ENCODE assay signal across 24 cellular contexts in genomic region chr12:126027816-126028215, GRCh38.
A peak's percentile ranks its signal among the peaks of the same experiment; 100 is the strongest.
DNase-seq lines count a peak whose midpoint lies in the region; FAIRE-seq and TF ChIP-seq lines count a peak whose summit lies in the region.
"Had no signal": no experiment of that assay in that cellular context is flagged by ENCODE, and none has a peak within 500 bp of the region (broad histone marks: within the 10 kb centered on the region; RNA-seq: fewer than 3 reads in every experiment).

No MANE protein-coding gene starts in this region.

- H3K4me1 ChIP-seq in mammary epithelial cell (ENCODE audit: insufficient read depth, low read length) (no peaks in the 10 kb centered on the region), transverse colon (no peaks in the 10 kb centered on the region), uterus (no peaks in the 10 kb centered on the region)
- H3K4me1 ChIP-seq: BLaER1, HAP-1 had no signal

- TF ChIP-seq POLR2A in transverse colon (IDR thresholded peaks at IDR 0.05) (no peak), uterus (IDR thresholded peaks at IDR 0.05) (no peak)

- no peak overlapping the region for H3K4me3 ChIP-seq in mammary epithelial cell (replicated peaks in 1 of 3; ENCODE audit: insufficient read depth in 1 of 3, low read depth in 2 of 3, low read length in 3 of 3)
- H3K4me3 ChIP-seq in bronchial epithelial cell (ENCODE audit: low read depth, low read length) = no peak overlapping the region
- H3K4me3 ChIP-seq in fibroblast of villous mesenchyme (ENCODE audit: low read depth, low read length) = no peak overlapping the region
- H3K4me3 ChIP-seq in transverse colon = no peak overlapping the region
- H3K4me3 ChIP-seq in uterus = no peak overlapping the region
- H3K4me3 ChIP-seq: BLaER1, HAP-1 had no signal

- no peak overlapping the region for H3K9ac ChIP-seq in mammary epithelial cell (ENCODE audit: insufficient read depth, low read length)
- H3K9ac ChIP-seq: BLaER1 had no signal

- H3K4me1 Mint-ChIP-seq in MCF 10A (ENCODE audit: insufficient read depth, unreplicated experiment) = peaks cover 8% of the 10 kb centered on the region
- no peaks in the 10 kb centered on the region for H3K4me1 Mint-ChIP-seq in activated T-helper 1 cell treated with anti-CD3 and anti-CD28 coated beads, Interleukin-12 subunit alpha, Interleukin-12 subunit beta, Interleukin-2, Interleukin-4 antibody, amounts not matched to agents 30 ng/mL and 10 ng/mL and 1 ng/mL, durations not matched to agents 14 hours and 24 hours and 36 hours (ENCODE audit: low read depth)
- H3K4me1 Mint-ChIP-seq: B cell; CD4-positive, CD25-positive, alpha-beta regulatory T cell had no signal

- H4K20me1 ChIP-seq in mammary epithelial cell (ENCODE audit: insufficient read depth, low read length) = no peaks in the 10 kb centered on the region
- H4K20me1 ChIP-seq: BLaER1 had no signal

- TF ChIP-seq EP300 in transverse colon (IDR thresholded peaks at IDR 0.05; ENCODE audit: low read depth) = no peak

- H3K9me3 ChIP-seq in mammary epithelial cell (replicated peaks; ENCODE audit: insufficient read depth, low read length) (no peaks in the 10 kb centered on the region), transverse colon (no peaks in the 10 kb centered on the region), uterus (no peaks in the 10 kb centered on the region)
- H3K9me3 ChIP-seq: BLaER1, Caco-2, HAP-1 had no signal

- no peak overlapping the region for H3K4me3 Mint-ChIP-seq in MCF 10A (ENCODE audit: unreplicated experiment)
- no peak overlapping the region for H3K4me3 Mint-ChIP-seq in activated T-helper 1 cell treated with anti-CD3 and anti-CD28 coated beads, Interleukin-12 subunit alpha, Interleukin-12 subunit beta, Interleukin-2, Interleukin-4 antibody, amounts not matched to agents 30 ng/mL and 10 ng/mL and 1 ng/mL, durations not matched to agents 14 hours and 24 hours and 36 hours
- H3K4me3 Mint-ChIP-seq: B cell; CD4-positive, CD25-positive, alpha-beta regulatory T cell; CD8-positive, alpha-beta T cell; HFFc6 had no signal

- WGBS in mammary epithelial cell (ENCODE audit: low coverage, missing lambda C conversion rate) = 52% methylated on average over 2 of the region's 2 CpGs
- 90 to 100% methylated on average over 2 of the region's 2 CpGs for WGBS in transverse colon (ENCODE audit: low coverage in 1 of 2), 2 donors

- H3K36me3 Mint-ChIP-seq in MCF 10A (ENCODE audit: insufficient read depth, unreplicated experiment) = no peaks in the 10 kb centered on the region
- no peaks in the 10 kb centered on the region for H3K36me3 Mint-ChIP-seq in activated T-helper 1 cell treated with anti-CD3 and anti-CD28 coated beads, Interleukin-12 subunit alpha, Interleukin-12 subunit beta, Interleukin-2, Interleukin-4 antibody, amounts not matched to agents 30 ng/mL and 10 ng/mL and 1 ng/mL, durations not matched to agents 14 hours and 24 hours and 36 hours (ENCODE audit: low read depth)
- H3K36me3 Mint-ChIP-seq: CD4-positive, CD25-positive, alpha-beta regulatory T cell; CD8-positive, alpha-beta T cell had no signal

- intact Hi-C loops in MCF 10A (cut with micrococcal nuclease) = no loop called here
- intact Hi-C loops in mammary epithelial cell (cut with micrococcal nuclease) = no loop called here
- intact Hi-C loops in activated T-helper 1 cell treated with anti-CD3 and anti-CD28 coated beads, Interleukin-12 subunit alpha, Interleukin-12 subunit beta, Interleukin-2, Interleukin-4 antibody, amounts not matched to agents 30 ng/mL and 10 ng/mL and 1 ng/mL, durations not matched to agents 14 hours and 24 hours and 36 hours (cut with micrococcal nuclease) = no loop called here
- intact Hi-C loops in transverse colon (cut with DNase I; ENCODE audit: low total_unique reads) = loop anchor here (10.0 kb wide), 1 partner anchor 63 kb away; no protein-coding TSS in a partner anchor
- intact Hi-C loops in uterus (cut with DNase I; ENCODE audit: low total_unique reads) = no loop called here

- no peaks in the 10 kb centered on the region for H3K79me2 ChIP-seq in mammary epithelial cell (ENCODE audit: insufficient read depth, low read length)

- no peak overlapping the region for H2AFZ ChIP-seq in mammary epithelial cell (ENCODE audit: low read depth, low read length)

- H3K27me3 ChIP-seq in mammary epithelial cell (ENCODE audit: insufficient read depth, low read length) = no peaks in the 10 kb centered on the region
- no peaks in the 10 kb centered on the region for H3K27me3 ChIP-seq in bronchial epithelial cell (ENCODE audit: control insufficient read depth, insufficient read depth, low read length)
- H3K27me3 ChIP-seq in transverse colon = no peaks in the 10 kb centered on the region
- no peaks in the 10 kb centered on the region for H3K27me3 ChIP-seq in uterus
- H3K27me3 ChIP-seq: BLaER1 had no signal

- dilution Hi-C loops in mammary epithelial cell (cut with HindIII; ENCODE audit: low sequenced_read_pairs) = no loop called here

- no peak for FAIRE-seq in bronchial epithelial cell (lab: Jason Lieb, UNC)
- FAIRE-seq: A204.1, G401.6, GM12892, H54 had no signal

- H3K27ac Mint-ChIP-seq in MCF 10A (ENCODE audit: low read depth, unreplicated experiment) = no peak overlapping the region
- H3K27ac Mint-ChIP-seq in activated T-helper 1 cell treated with anti-CD3 and anti-CD28 coated beads, Interleukin-12 subunit alpha, Interleukin-12 subunit beta, Interleukin-2, Interleukin-4 antibody, amounts not matched to agents 30 ng/mL and 10 ng/mL and 1 ng/mL, durations not matched to agents 14 hours and 24 hours and 36 hours = no peak overlapping the region
- H3K27ac Mint-ChIP-seq: B cell; CD4-positive, CD25-positive, alpha-beta regulatory T cell; CD8-positive, alpha-beta T cell; HFFc6 had no signal

- DNase-seq in MCF 10A (ENCODE audit: unreplicated experiment) (peak; percentile 48), mammary epithelial cell (no peak), bronchial epithelial cell (ENCODE audit: low read depth) (peak; percentile 13), fibroblast of villous mesenchyme (ENCODE audit: low read depth) (peak; percentile 82), transverse colon (no peak), uterus (no peak)
- no peak for DNase-seq in activated T-helper 1 cell treated with anti-CD3 and anti-CD28 coated beads, Interleukin-12 subunit alpha, Interleukin-12 subunit beta, Interleukin-2, Interleukin-4 antibody, amounts not matched to agents 30 ng/mL and 10 ng/mL and 1 ng/mL, durations not matched to agents 14 hours and 24 hours and 36 hours (ENCODE audit: low spot score)
- no peak for DNase-seq in activated T-cell treated with anti-CD3 and anti-CD28 coated beads, Interleukin-2, amount 50 U/mL, for 1 hour
- DNase-seq: Caco-2; CD4-positive, CD25-positive, alpha-beta regulatory T cell; CD8-positive, alpha-beta T cell; DMS153; DND-41; GOT3; HFFc6 had no signal

- no peak for TF ChIP-seq CTCF in MCF 10A (IDR thresholded peaks at IDR 0.05; ENCODE audit: unreplicated experiment)
- no peak for TF ChIP-seq CTCF in mammary epithelial cell (conservative IDR thresholded peaks at IDR 0.05 in 1 of 2, IDR thresholded peaks at IDR 0.05 in 1 of 2; ENCODE audit: extremely low read depth in 1 of 2, insufficient read depth in 1 of 2, low read depth in 1 of 2, low read length in 2 of 2)
- no peak for TF ChIP-seq CTCF in bronchial epithelial cell (IDR thresholded peaks at IDR 0.05; ENCODE audit: insufficient read depth, low read length, severe bottlenecking)
- TF ChIP-seq CTCF in fibroblast of villous mesenchyme (IDR thresholded peaks at IDR 0.05; ENCODE audit: insufficient read depth, low read depth, low read length) = no peak
- TF ChIP-seq CTCF in transverse colon (IDR thresholded peaks at IDR 0.05) = no peak
- TF ChIP-seq CTCF in uterus (IDR thresholded peaks at IDR 0.05) = no peak

- H3K9me3 Mint-ChIP-seq in MCF 10A (ENCODE audit: unreplicated experiment) = peaks cover 9% of the 10 kb centered on the region
- peaks cover 4% of the 10 kb centered on the region for H3K9me3 Mint-ChIP-seq in activated T-helper 1 cell treated with anti-CD3 and anti-CD28 coated beads, Interleukin-12 subunit alpha, Interleukin-12 subunit beta, Interleukin-2, Interleukin-4 antibody, amounts not matched to agents 30 ng/mL and 10 ng/mL and 1 ng/mL, durations not matched to agents 14 hours and 24 hours and 36 hours
- H3K9me3 Mint-ChIP-seq: CD8-positive, alpha-beta T cell had no signal

- POLR2A ChIA-PET in MCF 10A (lab: Yijun Ruan, JAX) = no interaction called here

- CTCF ChIA-PET in MCF 10A (lab: Yijun Ruan, JAX) (interaction anchor here (0.6 to 1.0 kb wide), 4 partner anchors 9 to 829 kb away, joined by 3 to 5 read pairs (median 4); no protein-coding TSS in a partner anchor), mammary epithelial cell (lab: Charles Lee; ENCODE audit: low non-redundant PET) (no interaction called here)

- H3K27me3 Mint-ChIP-seq in MCF 10A (ENCODE audit: insufficient read depth, unreplicated experiment) = no peaks in the 10 kb centered on the region
- no peaks in the 10 kb centered on the region for H3K27me3 Mint-ChIP-seq in activated T-helper 1 cell treated with anti-CD3 and anti-CD28 coated beads, Interleukin-12 subunit alpha, Interleukin-12 subunit beta, Interleukin-2, Interleukin-4 antibody, amounts not matched to agents 30 ng/mL and 10 ng/mL and 1 ng/mL, durations not matched to agents 14 hours and 24 hours and 36 hours (ENCODE audit: insufficient read depth)
- H3K27me3 Mint-ChIP-seq: B cell; CD4-positive, CD25-positive, alpha-beta regulatory T cell had no signal

- no peak overlapping the region for H3K4me2 ChIP-seq in mammary epithelial cell (ENCODE audit: insufficient read depth, low read depth, low read length)
- H3K4me2 ChIP-seq: BLaER1 had no signal

- H3K27ac ChIP-seq in mammary epithelial cell (ENCODE audit: insufficient read depth, low read depth, low read length) (no peak overlapping the region), transverse colon (no peak overlapping the region), uterus (no peak overlapping the region)
- H3K27ac ChIP-seq: 22Rv1, BLaER1, C4-2B had no signal

- in situ Hi-C loops in mammary epithelial cell (cut with MboI; ENCODE audit: low sequenced_read_pairs in 2 of 2) = no loop called here
- in situ Hi-C loops in transverse colon (cut with MboI; ENCODE audit: low pct_ligation_motif_present in 1 of 4, low pct_unique_long_range_greater_than_20kb in 1 of 4, low sequenced_read_pairs in 3 of 4) = no loop called here

- BruUV-seq in MCF 10A (replicated peaks; lab: Mats Ljungman, UMichigan) (no TSS peak), mammary epithelial cell (replicated peaks; lab: Mats Ljungman, UMichigan) (no TSS peak)

- H3K36me3 ChIP-seq in mammary epithelial cell (ENCODE audit: insufficient read depth, low read length) = no peaks in the 10 kb centered on the region
- no peaks in the 10 kb centered on the region for H3K36me3 ChIP-seq in bronchial epithelial cell (ENCODE audit: control insufficient read depth, insufficient read depth, low read length)
- H3K36me3 ChIP-seq in transverse colon = no peaks in the 10 kb centered on the region
- no peaks in the 10 kb centered on the region for H3K36me3 ChIP-seq in uterus
- H3K36me3 ChIP-seq: BLaER1, HAP-1 had no signal

Comparison
In these comparisons a context has a peak if more than half of its experiments do, and no peak if none do; other contexts are left out.
1. DNase-seq: peak in MCF 10A (single experiment), bronchial epithelial cell (single experiment) and fibroblast of villous mesenchyme (single experiment); none in mammary epithelial cell (single experiment), activated T-helper 1 cell treated with anti-CD3 and anti-CD28 coated beads, Interleukin-12 subunit alpha, Interleukin-12 subunit beta, Interleukin-2, Interleukin-4 antibody, amounts not matched to agents 30 ng/mL and 10 ng/mL and 1 ng/mL, durations not matched to agents 14 hours and 24 hours and 36 hours (single experiment), activated T-cell treated with anti-CD3 and anti-CD28 coated beads, Interleukin-2, amount 50 U/mL, for 1 hour (single experiment), transverse colon (single experiment) and uterus (0 of 2).